6 cellular contexts compared by ENCODE assay signal in the genomic region with DNA sequence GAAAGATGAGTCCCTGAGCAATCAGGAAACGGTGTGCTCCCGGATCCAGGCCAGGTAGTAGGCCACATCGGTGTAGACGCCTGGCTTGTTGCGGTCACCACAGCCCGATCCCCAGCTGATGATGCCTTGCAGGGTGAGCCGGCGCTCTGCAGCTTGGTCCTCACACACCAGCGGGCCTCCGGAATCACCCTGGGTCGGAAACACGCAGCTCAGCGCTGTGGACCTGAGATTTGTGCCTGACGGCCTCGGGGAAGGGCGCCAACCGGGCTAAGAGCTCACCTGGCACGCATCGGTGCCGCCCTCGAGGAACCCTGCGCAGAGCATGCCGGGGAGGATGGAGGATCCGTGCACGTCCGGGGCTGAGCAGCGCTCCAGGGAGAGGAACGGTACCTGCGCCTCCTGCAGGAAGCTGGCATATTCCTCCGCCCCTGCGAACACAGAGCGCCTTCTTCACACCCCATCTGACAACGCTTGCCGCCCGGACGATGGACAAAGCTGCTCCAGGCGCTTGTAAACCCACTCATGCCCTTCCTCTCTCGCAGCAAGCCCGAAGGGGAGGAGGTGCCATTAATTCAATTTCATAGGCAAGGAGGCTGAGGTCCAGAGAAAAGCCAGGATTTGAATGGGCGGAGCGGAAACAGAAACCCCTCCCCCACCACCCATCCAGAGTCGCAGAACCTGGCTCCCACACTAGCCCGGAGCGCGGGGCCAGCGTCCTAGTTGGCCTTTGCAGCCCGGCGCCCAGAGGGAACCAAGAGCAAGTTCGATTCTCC.
DNase-seq lines count a peak whose midpoint lies in the region; ATAC-seq lines count a peak whose summit lies in the region.

No MANE protein-coding gene starts in this region.

- ATAC-seq in HG03175 (IDR thresholded peaks at IDR 0.05; ENCODE audit: unreplicated experiment) = no peak

- no peak overlapping the region for H3K27ac ChIP-seq in iPS DF 6.9 (ENCODE audit: low read length)

- WGBS in iPS DF 6.9 (ENCODE audit: insufficient coverage, insufficient read length) = no CpG with 5 or more reads among the region's 49 CpGs

- peak; percentile 23 for DNase-seq in DMS114 treated with DMSO at 0.1 percent for 48 hours (lab: John Stamatoyannopoulos, UW; ENCODE audit: unreplicated experiment)
- peak; percentile 92 to 93 for DNase-seq in NCI-H2081 (lab: John Stamatoyannopoulos, UW)
- peak; percentile 37 for DNase-seq in activated T-cell treated with anti-CD3 and anti-CD28 coated beads for 4 hours
- peak; percentile 77 for DNase-seq in iPS DF 6.9 (ENCODE audit: low read depth, low spot score)
- peak; percentile 51 to 67 (median 63) for DNase-seq in stimulated activated naive CD4-positive, alpha-beta T cell (lab: John Stamatoyannopoulos, UW)

- no peaks in the 10 kb centered on the region for H3K9me3 ChIP-seq in iPS DF 6.9 (ENCODE audit: control insufficient read depth, insufficient read depth, low read length)

- peak overlapping the region; percentile 25; the same call in 1 of the 2 replicates for H3K4me3 ChIP-seq in iPS DF 6.9 (ENCODE audit: low read length)

- H3K27me3 ChIP-seq in iPS DF 6.9 (ENCODE audit: control insufficient read depth, insufficient read depth, low read length) = peaks cover 18% of the 10 kb centered on the region; the same call in 1 of the 2 replicates

- peaks cover 4% of the 10 kb centered on the region for H3K4me1 ChIP-seq in iPS DF 6.9 (ENCODE audit: control insufficient read depth, insufficient read depth, low read length)

- H3K36me3 ChIP-seq in iPS DF 6.9 (ENCODE audit: control insufficient read depth, insufficient read depth, low read length) = no peaks in the 10 kb centered on the region

Comparison
In these comparisons a context has a peak if more than half of its experiments do, and no peak if none do; other contexts are left out.
1. DNase-seq: peak in every context shown above with its lines; median percentile 92 in NCI-H2081; 77 in iPS DF 6.9; 63 in stimulated activated naive CD4-positive, alpha-beta T cell; 37 in activated T-cell treated with anti-CD3 and anti-CD28 coated beads for 4 hours; 23 in DMS114 treated with DMSO at 0.1 percent for 48 hours.